27 cellular contexts compared by ENCODE assay signal in genomic region chr15:65097651-65098263, GRCh38. TPM values are rescaled to one million over a fixed set of nuclear protein-coding genes. Genes with fewer than 3 reads are reported as not detected.
"Had no signal": no experiment of that assay in that cellular context is flagged by ENCODE, and none has a peak within 500 bp of the region (broad histone marks: within the 10 kb centered on the region; RNA-seq: fewer than 3 reads in every experiment).

No MANE protein-coding gene starts in this region.

- H3K27ac Mint-ChIP-seq: mesothelial cell of epicardium had no signal

- H3K4me3 Mint-ChIP-seq: mesothelial cell of epicardium, natural killer cell, neural crest cell had no signal

- H3K9me3 Mint-ChIP-seq: mesothelial cell of epicardium, natural killer cell, neural crest cell had no signal

- DNase-seq: cortex of kidney; effector CD8-positive, alpha-beta T cell; heart left ventricle; hippocampal formation; mammary epithelial cell; natural killer cell; posterior cingulate gyrus; sigmoid colon; stimulated activated CD4-positive, alpha-beta T cell treated with anti-CD3 and anti-CD28 coated beads, Interleukin-2, amount 100 ng/mL, for 24 hours; stimulated activated naive CD4-positive, alpha-beta T cell treated with Interleukin-2 at 50 U/mL for 16 hours; thyroid gland; upper lobe of left lung; uterus had no signal

- H3K36me3 ChIP-seq: uterus had no signal

- H3K4me3 ChIP-seq: dorsolateral prefrontal cortex, heart left ventricle, sigmoid colon, skin epidermis, thyroid gland, upper lobe of left lung, uterus had no signal

- ATAC-seq: esophagus mucosa, heart left ventricle, natural killer cell had no signal

- H3K4me1 ChIP-seq: thyroid gland, uterus had no signal

- H3K27ac ChIP-seq: skin epidermis, thyroid gland, upper lobe of left lung had no signal

- H3K9me3 ChIP-seq: heart left ventricle, sigmoid colon, thyroid gland, upper lobe of left lung, uterus had no signal

- H3K27me3 ChIP-seq: dorsolateral prefrontal cortex, heart left ventricle, sigmoid colon, thyroid gland, upper lobe of left lung, uterus had no signal

- H3K36me3 Mint-ChIP-seq: natural killer cell had no signal

RNA-seq across cellular contexts. Expression of gene KBTBD13, which starts 21.2 kb away (rescaled TPM):
- total RNA-seq: esophagus mucosa, fibroblast of lung, frontal cortex, glomerular endothelial cell, kidney epithelial cell, lower leg skin, mammary epithelial cell, mesothelial cell of epicardium, mucosa of gallbladder, natural killer cell, neural crest cell, osteocyte, pulmonary artery endothelial cell, sigmoid colon, thyroid gland, upper lobe of left lung had no signal
- polyA plus RNA-seq: mammary epithelial cell had no signal

RNA-seq across cellular contexts. Expression of gene RASL12, which starts 30.0 kb away (rescaled TPM):
- total RNA-seq: glomerular endothelial cell, mammary epithelial cell, natural killer cell, pulmonary artery endothelial cell had no signal

RNA-seq across cellular contexts. Expression of gene SLC51B, which starts 52.6 kb away (rescaled TPM):
- total RNA-seq: dorsolateral prefrontal cortex, esophagus mucosa, frontal cortex, glomerular endothelial cell, heart left ventricle, kidney epithelial cell, mammary epithelial cell, mesothelial cell of epicardium, myocyte, natural killer cell, neural crest cell, osteocyte, pulmonary artery endothelial cell, sigmoid colon, thyroid gland, uterus had no signal
- polyA plus RNA-seq: mammary epithelial cell had no signal
